ENCODE assay signal across 21 cellular contexts in the genomic region with DNA sequence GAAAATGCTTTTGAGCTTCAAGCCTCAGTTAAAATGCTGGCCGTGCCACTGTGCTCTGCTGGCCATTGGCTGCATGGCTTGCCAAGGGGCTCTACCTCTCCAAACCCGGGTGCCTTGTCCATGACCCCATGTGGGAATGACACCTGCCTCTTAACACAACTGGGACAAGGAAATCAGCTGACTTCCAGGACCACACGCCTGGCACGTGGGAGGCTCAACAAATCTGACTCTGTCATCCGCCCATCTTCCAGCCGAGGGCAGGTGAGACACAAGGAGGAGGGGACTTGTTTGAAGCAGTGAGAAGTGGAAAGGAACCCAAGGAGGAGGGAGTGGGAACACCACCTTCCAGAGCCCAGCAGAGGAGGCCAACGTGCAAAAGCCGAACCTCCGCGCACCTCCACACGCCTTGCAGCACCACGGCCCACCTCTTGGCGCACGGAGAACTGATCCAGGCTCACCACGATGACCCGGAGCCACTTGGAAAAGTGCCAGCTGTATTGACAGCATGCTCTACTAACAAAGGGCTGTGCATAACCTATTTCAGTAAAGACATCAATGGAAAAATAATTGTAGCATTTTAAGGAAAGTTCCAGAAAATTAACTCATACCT. TPM values are rescaled to one million over a fixed set of nuclear protein-coding genes. Genes with fewer than 3 reads are reported as not detected.
"Had no signal": no experiment of that assay in that cellular context is flagged by ENCODE, and none has a peak within 500 bp of the region (broad histone marks: within the 10 kb centered on the region; RNA-seq: fewer than 3 reads in every experiment).

No MANE protein-coding gene starts in this region.

- H3K4me3 ChIP-seq: colonic mucosa, esophagus squamous epithelium, lower lobe of right lung, upper lobe of left lung had no signal

- H3K4me1 Mint-ChIP-seq: activated CD4-positive, alpha-beta memory T cell treated with anti-CD3 and anti-CD28 coated beads, Interleukin-2, amount 10 ng/mL, durations not matched to agents 7 days and 5 days; activated naive CD4-positive, alpha-beta T cell treated with anti-CD3 and anti-CD28 coated beads, Interleukin-2, amount 10 ng/mL, durations not matched to agents 7 days and 5 days; activated naive CD8-positive, alpha-beta T cell treated with anti-CD3 and anti-CD28 coated beads, Interleukin-2, amount 50 U/mL, for 24 hours; natural killer cell had no signal

- DNase-seq: activated CD4-positive, alpha-beta memory T cell treated with anti-CD3 and anti-CD28 coated beads, Interleukin-2, amount 10 ng/mL, durations not matched to agents 7 days and 5 days; activated CD4-positive, alpha-beta T cell treated with anti-CD3 and anti-CD28 coated beads for 48 hours; activated CD4-positive, CD25-positive, alpha-beta regulatory T cell; activated effector memory CD4-positive, alpha-beta T cell treated with Interleukin-2 at 50 U/mL for 16 hours; activated naive CD4-positive, alpha-beta T cell treated with anti-CD3 and anti-CD28 coated beads, Interleukin-2, amount 10 ng/mL, durations not matched to agents 7 days and 5 days; activated naive CD8-positive, alpha-beta T cell treated with anti-CD3 and anti-CD28 coated beads, Interleukin-2, amount 50 U/mL, for 24 hours; activated T-cell treated with anti-CD3 and anti-CD28 coated beads, Interleukin-2, amount 50 U/mL, for 48 hours; anterior cingulate cortex; brain microvascular endothelial cell; central memory CD4-positive, alpha-beta T cell; colonic mucosa; esophagus squamous epithelium; left cardiac atrium; lower lobe of right lung; natural killer cell; stimulated activated CD4-positive, alpha-beta T cell treated with anti-CD3 and anti-CD28 coated beads, Interleukin-2, amount 100 ng/mL, for 24 hours; stimulated activated naive CD8-positive, alpha-beta T cell treated with anti-CD3 and anti-CD28 coated beads, Interleukin-15, Interleukin-2, amounts not matched to agents 100 U/mL and 50 U/mL, for 24 hours; T-helper 1 cell; T-helper 9 cell; upper lobe of left lung had no signal

- H3K4me3 Mint-ChIP-seq: activated CD4-positive, alpha-beta memory T cell treated with anti-CD3 and anti-CD28 coated beads, Interleukin-2, amount 10 ng/mL, durations not matched to agents 7 days and 5 days; activated naive CD4-positive, alpha-beta T cell treated with anti-CD3 and anti-CD28 coated beads, Interleukin-2, amount 10 ng/mL, durations not matched to agents 7 days and 5 days; activated naive CD8-positive, alpha-beta T cell treated with anti-CD3 and anti-CD28 coated beads, Interleukin-2, amount 50 U/mL, for 24 hours; natural killer cell had no signal

- ATAC-seq: activated naive CD8-positive, alpha-beta T cell treated with anti-CD3 and anti-CD28 coated beads, Interleukin-2, amount 50 U/mL, for 24 hours; left cardiac atrium; lower lobe of right lung; natural killer cell; stimulated activated naive CD8-positive, alpha-beta T cell treated with anti-CD3 and anti-CD28 coated beads, Interleukin-15, Interleukin-2, amounts not matched to agents 100 U/mL and 50 U/mL, for 24 hours had no signal

- H3K27ac ChIP-seq: brain microvascular endothelial cell, colonic mucosa, lower lobe of right lung, neutrophil, upper lobe of left lung had no signal

- H3K9me3 ChIP-seq: colonic mucosa, esophagus squamous epithelium, lower lobe of right lung, neutrophil, upper lobe of left lung had no signal

- H3K27ac Mint-ChIP-seq: activated CD4-positive, alpha-beta memory T cell treated with anti-CD3 and anti-CD28 coated beads, Interleukin-2, amount 10 ng/mL, durations not matched to agents 7 days and 5 days; activated naive CD4-positive, alpha-beta T cell treated with anti-CD3 and anti-CD28 coated beads, Interleukin-2, amount 10 ng/mL, durations not matched to agents 7 days and 5 days; activated naive CD8-positive, alpha-beta T cell treated with anti-CD3 and anti-CD28 coated beads, Interleukin-2, amount 50 U/mL, for 24 hours; natural killer cell had no signal

- H3K9me3 Mint-ChIP-seq: activated CD4-positive, alpha-beta memory T cell treated with anti-CD3 and anti-CD28 coated beads, Interleukin-2, amount 10 ng/mL, durations not matched to agents 7 days and 5 days; activated naive CD4-positive, alpha-beta T cell treated with anti-CD3 and anti-CD28 coated beads, Interleukin-2, amount 10 ng/mL, durations not matched to agents 7 days and 5 days; activated naive CD8-positive, alpha-beta T cell treated with anti-CD3 and anti-CD28 coated beads, Interleukin-2, amount 50 U/mL, for 24 hours; natural killer cell had no signal

- H3K4me1 ChIP-seq: colonic mucosa had no signal

- H3K27me3 ChIP-seq: brain microvascular endothelial cell, colonic mucosa, esophagus squamous epithelium, upper lobe of left lung had no signal

- H3K36me3 ChIP-seq: colonic mucosa, esophagus squamous epithelium, neutrophil had no signal

- H3K36me3 Mint-ChIP-seq: activated naive CD4-positive, alpha-beta T cell treated with anti-CD3 and anti-CD28 coated beads, Interleukin-2, amount 10 ng/mL, durations not matched to agents 7 days and 5 days; natural killer cell had no signal

RNA-seq across cellular contexts. Expression of gene COL4A1, which starts 38.3 kb away (rescaled TPM):
- total RNA-seq: activated CD4-positive, alpha-beta memory T cell treated with anti-CD3 and anti-CD28 coated beads, Interleukin-2, amount 10 ng/mL, durations not matched to agents 7 days and 5 days; natural killer cell had no signal

RNA-seq across cellular contexts. Expression of gene COL4A2, which starts 38.4 kb away (rescaled TPM):
- total RNA-seq: activated CD4-positive, alpha-beta memory T cell treated with anti-CD3 and anti-CD28 coated beads, Interleukin-2, amount 10 ng/mL, durations not matched to agents 7 days and 5 days; natural killer cell had no signal
